12 cellular contexts compared by ENCODE assay signal in genomic region chr6:132750455-132751248, GRCh38. TPM values are rescaled to one million over a fixed set of nuclear protein-coding genes. Genes with fewer than 3 reads are reported as not detected.
DNase-seq lines count a peak whose midpoint lies in the region; ATAC-seq and TF ChIP-seq lines count a peak whose summit lies in the region.
"Had no signal": no experiment of that assay in that cellular context is flagged by ENCODE, and none has a peak within 500 bp of the region (broad histone marks: within the 10 kb centered on the region; RNA-seq: fewer than 3 reads in every experiment).

No MANE protein-coding gene starts in this region.

- H3K9me3 ChIP-seq in Caco-2: no peaks in the 10 kb centered on the region
- no peaks in the 10 kb centered on the region for H3K9me3 ChIP-seq in gastroesophageal sphincter
- H3K9me3 ChIP-seq in testis: no peaks in the 10 kb centered on the region
- H3K9me3 ChIP-seq: thyroid gland had no signal

- no peaks in the 10 kb centered on the region for H3K4me1 ChIP-seq in Caco-2
- no peaks in the 10 kb centered on the region for H3K4me1 ChIP-seq in gastroesophageal sphincter
- H3K4me1 ChIP-seq in testis: no peaks in the 10 kb centered on the region
- H3K4me1 ChIP-seq: thyroid gland had no signal

- no peaks in the 10 kb centered on the region for H3K9me3 Mint-ChIP-seq in activated CD8-positive, alpha-beta T cell treated with anti-CD3 and anti-CD28 coated beads, Interleukin-2, amount 10 ng/mL, durations not matched to agents 7 days and 5 days (ENCODE audit: insufficient read depth)
- no peaks in the 10 kb centered on the region for H3K9me3 Mint-ChIP-seq in Caco-2 (ENCODE audit: unreplicated experiment)
- H3K9me3 Mint-ChIP-seq: T-helper 1 cell treated with Interleukin-12 subunit alpha and Interleukin-12 subunit beta and Interleukin-4 antibody, amounts not matched to agents 30 μg/mL and 1 μg/mL, for 36 hours had no signal

- H3K4me3 ChIP-seq in Caco-2 (ENCODE audit: low read depth, low read length) (no peak overlapping the region), gastroesophageal sphincter (no peak overlapping the region), testis (no peak overlapping the region)
- H3K4me3 ChIP-seq: thyroid gland had no signal

- peaks cover 30% of the 10 kb centered on the region for H3K4me1 Mint-ChIP-seq in activated CD8-positive, alpha-beta T cell treated with anti-CD3 and anti-CD28 coated beads, Interleukin-2, amount 10 ng/mL, durations not matched to agents 7 days and 5 days (ENCODE audit: low read depth)
- H3K4me1 Mint-ChIP-seq in Caco-2 (ENCODE audit: low read depth, unreplicated experiment): no peaks in the 10 kb centered on the region

- DNase-seq in activated CD8-positive, alpha-beta T cell treated with anti-CD3 and anti-CD28 coated beads, Interleukin-2, amount 10 ng/mL, durations not matched to agents 7 days and 5 days: no peak
- no peak for DNase-seq in Caco-2
- no peak for DNase-seq in stimulated activated CD4-positive, alpha-beta T cell treated with anti-CD3 and anti-CD28 coated beads, Interleukin-12 subunit alpha, Interleukin-12 subunit beta, amount 100 ng/mL, for 4 hours
- no peak for DNase-seq in testis
- DNase-seq: anterior cingulate cortex, thyroid gland had no signal

- WGBS in gastroesophageal sphincter (ENCODE audit: low coverage in 1 of 2), 2 donors: 71 to 73% methylated on average over 6 to 8 of the region's 8 CpGs
- WGBS in testis, 2 donors: 79% methylated on average over 8 of the region's 8 CpGs

- TF ChIP-seq POLR2A in gastroesophageal sphincter (IDR thresholded peaks at IDR 0.05): no peak
- TF ChIP-seq POLR2A in testis (IDR thresholded peaks at IDR 0.05): no peak

- no peak overlapping the region for H3K4me3 Mint-ChIP-seq in activated CD8-positive, alpha-beta T cell treated with anti-CD3 and anti-CD28 coated beads, Interleukin-2, amount 10 ng/mL, durations not matched to agents 7 days and 5 days
- no peak overlapping the region for H3K4me3 Mint-ChIP-seq in Caco-2 (ENCODE audit: unreplicated experiment)
- H3K4me3 Mint-ChIP-seq: T-helper 1 cell treated with Interleukin-12 subunit alpha and Interleukin-12 subunit beta and Interleukin-4 antibody, amounts not matched to agents 30 μg/mL and 1 μg/mL, for 36 hours had no signal

- TF ChIP-seq EP300 in gastroesophageal sphincter (IDR thresholded peaks at IDR 0.05): no peak

- POLR2A ChIA-PET in activated CD8-positive, alpha-beta T cell treated with anti-CD3 and anti-CD28 coated beads, Interleukin-2, amount 10 ng/mL, durations not matched to agents 7 days and 5 days (lab: Charles Lee): interaction anchor here (0.5 to 0.6 kb wide), 2 partner anchors 11 to 29 kb away, joined by 3 to 5 read pairs; no protein-coding TSS in a partner anchor
- POLR2A ChIA-PET in Caco-2 (lab: Charles Lee): no interaction called here

- TF ChIP-seq CTCF in Caco-2 (IDR thresholded peaks at IDR 0.05; ENCODE audit: insufficient read depth in 1 of 2, low read depth in 1 of 2, low read length in 1 of 2, severe bottlenecking in 1 of 2, unreplicated experiment in 1 of 2) (no peak), gastroesophageal sphincter (IDR thresholded peaks at IDR 0.05) (no peak), testis (IDR thresholded peaks at IDR 0.05) (no peak)

- peaks cover 64% of the 10 kb centered on the region for H3K36me3 Mint-ChIP-seq in activated CD8-positive, alpha-beta T cell treated with anti-CD3 and anti-CD28 coated beads, Interleukin-2, amount 10 ng/mL, durations not matched to agents 7 days and 5 days (ENCODE audit: low read depth)
- H3K36me3 Mint-ChIP-seq in Caco-2 (ENCODE audit: insufficient read depth, unreplicated experiment): no peaks in the 10 kb centered on the region

- no peak overlapping the region for H3K27ac ChIP-seq in gastroesophageal sphincter
- no peak overlapping the region for H3K27ac ChIP-seq in testis
- H3K27ac ChIP-seq: thyroid gland had no signal

- intact Hi-C loops in Caco-2 (cut with micrococcal nuclease; ENCODE audit: unreplicated experiment): no loop called here
- intact Hi-C loops in testis (cut with DNase I; ENCODE audit: low total_unique reads): no loop called here

- peak; percentile 77 for ATAC-seq in GM18499 (IDR thresholded peaks at IDR 0.05; ENCODE audit: insufficient read depth, unreplicated experiment)
- ATAC-seq in GM19455 (IDR thresholded peaks at IDR 0.05; ENCODE audit: unreplicated experiment): peak; percentile 83
- peak; percentile 70 for ATAC-seq in HG03025 (IDR thresholded peaks at IDR 0.05; ENCODE audit: low FRiP score, unreplicated experiment)
- ATAC-seq in activated CD8-positive, alpha-beta T cell treated with anti-CD3 and anti-CD28 coated beads, Interleukin-2, amount 10 ng/mL, durations not matched to agents 7 days and 5 days: no peak
- no peak for ATAC-seq in gastroesophageal sphincter

- peak overlapping the region; percentile 61 for H3K27ac Mint-ChIP-seq in activated CD8-positive, alpha-beta T cell treated with anti-CD3 and anti-CD28 coated beads, Interleukin-2, amount 10 ng/mL, durations not matched to agents 7 days and 5 days
- H3K27ac Mint-ChIP-seq in Caco-2 (ENCODE audit: unreplicated experiment): no peak overlapping the region
- H3K27ac Mint-ChIP-seq: T-helper 1 cell treated with Interleukin-12 subunit alpha and Interleukin-12 subunit beta and Interleukin-4 antibody, amounts not matched to agents 30 μg/mL and 1 μg/mL, for 36 hours had no signal

- no TSS peak for BruUV-seq in Caco-2 (replicated peaks; lab: Mats Ljungman, UMichigan)

- H3K27me3 ChIP-seq in Caco-2 (replicated peaks; ENCODE audit: control insufficient read depth, insufficient read depth, low read length) (no peaks in the 10 kb centered on the region), gastroesophageal sphincter (no peaks in the 10 kb centered on the region), testis (no peaks in the 10 kb centered on the region)
- H3K27me3 ChIP-seq: thyroid gland had no signal

- CTCF ChIA-PET in activated CD8-positive, alpha-beta T cell treated with anti-CD3 and anti-CD28 coated beads, Interleukin-2, amount 10 ng/mL, durations not matched to agents 7 days and 5 days (lab: Charles Lee): interaction anchor here (2.6 kb wide), 1 partner anchor 14 kb away, joined by 13 read pairs; no protein-coding TSS in a partner anchor
- CTCF ChIA-PET in Caco-2 (lab: Charles Lee): no interaction called here

- H3K27me3 Mint-ChIP-seq in activated CD8-positive, alpha-beta T cell treated with anti-CD3 and anti-CD28 coated beads, Interleukin-2, amount 10 ng/mL, durations not matched to agents 7 days and 5 days (ENCODE audit: low read depth): no peaks in the 10 kb centered on the region
- H3K27me3 Mint-ChIP-seq in Caco-2 (ENCODE audit: insufficient read depth, unreplicated experiment): peaks cover under 1% of the 10 kb centered on the region

- no peaks in the 10 kb centered on the region for H3K36me3 ChIP-seq in Caco-2 (ENCODE audit: control insufficient read depth, insufficient read depth, low read length)
- H3K36me3 ChIP-seq in gastroesophageal sphincter: no peaks in the 10 kb centered on the region
- no peaks in the 10 kb centered on the region for H3K36me3 ChIP-seq in testis (ENCODE audit: low read depth, missing control alignments)
- H3K36me3 ChIP-seq: thyroid gland had no signal

RNA-seq across cellular contexts. Expression of gene VNN2, which starts 7.1 kb away (rescaled TPM):
- total RNA-seq in activated CD8-positive, alpha-beta T cell treated with anti-CD3 and anti-CD28 coated beads, Interleukin-2, amount 10 ng/mL, durations not matched to agents 7 days and 5 days: 10 to 100 TPM; 16.3 to 16.8 TPM
- not detected in 2 replicates for total RNA-seq in Caco-2 (2022)
- total RNA-seq in gastroesophageal sphincter: 1 to 10 TPM in 3 of 4 donors, under 1 TPM in 1; 0.31 to 3.8 (median 2.3) TPM
- under 1 TPM; 0.31 to 0.47 TPM for total RNA-seq in testis
- 2.0 TPM for polyA plus RNA-seq in testis (ENCODE audit: insufficient read depth, low read depth, low replicate concordance)
- total RNA-seq: Daoy had no signal

RNA-seq across cellular contexts. Expression of gene VNN1, which starts 36.8 kb away (rescaled TPM):
- total RNA-seq in activated CD8-positive, alpha-beta T cell treated with anti-CD3 and anti-CD28 coated beads, Interleukin-2, amount 10 ng/mL, durations not matched to agents 7 days and 5 days: not detected
- total RNA-seq in Caco-2 (2022) (not detected in 2 replicates), gastroesophageal sphincter (1 to 10 TPM in 2 of 4 donors, under 1 TPM in 1, not detected in 1; 0.15 to 3.9 (median 2.2) TPM), testis (under 1 TPM; 0.16 to 0.37 TPM)
- polyA plus RNA-seq in testis (ENCODE audit: insufficient read depth, low read depth, low replicate concordance): 0.54 TPM

RNA-seq across cellular contexts. Expression of gene SLC18B1, which starts 47.8 kb away (rescaled TPM):
- 1 to 10 TPM; 6.0 to 6.3 TPM for total RNA-seq in activated CD8-positive, alpha-beta T cell treated with anti-CD3 and anti-CD28 coated beads, Interleukin-2, amount 10 ng/mL, durations not matched to agents 7 days and 5 days
- total RNA-seq in Caco-2 (2022) (7.8 and 11.3 TPM in 2 replicates), gastroesophageal sphincter (10 to 100 TPM in 1 of 4 donors, 1 to 10 TPM in 3; 7.1 to 12.9 (median 8.9) TPM), testis (1 to 10 TPM; 2.4 to 3.6 TPM)
- 7.5 TPM for polyA plus RNA-seq in testis (ENCODE audit: insufficient read depth, low read depth, low replicate concordance)

Comparison
In these comparisons a context has a peak if more than half of its experiments do, and no peak if none do; other contexts are left out.
1. ATAC-seq: peak in GM18499 (single experiment), GM19455 (single experiment) and HG03025 (single experiment); none in activated CD8-positive, alpha-beta T cell treated with anti-CD3 and anti-CD28 coated beads, Interleukin-2, amount 10 ng/mL, durations not matched to agents 7 days and 5 days (single experiment) and gastroesophageal sphincter (single experiment).